In genomic region chr22:36339171-36340065, GRCh38 we compare ENCODE assay signal across 1 cellular context.
TF ChIP-seq lines count a peak whose summit lies in the region.

No MANE protein-coding gene starts in this region.

TF ChIP-seq in GM12878, 131 proteins besides CTCF, POLR2A, EP300 and RAD21 (continued from another document):
- TF ChIP-seq ASH2L (IDR thresholded peaks at IDR 0.05; ENCODE audit: borderline replicate concordance, low read depth) (no peak), ELK1 (IDR thresholded peaks at IDR 0.05; ENCODE audit: low read depth, low read length) (no peak), ZNF274 (IDR thresholded peaks at IDR 0.05; ENCODE audit: insufficient read depth, insufficient read length) (no peak), CBX5 (IDR thresholded peaks at IDR 0.05; ENCODE audit: low read depth) (no peak), ZSCAN29 (IDR thresholded peaks at IDR 0.05) (no peak), MLLT1 (IDR thresholded peaks at IDR 0.05) (no peak)
